10 cellular contexts compared by ENCODE assay signal in the genomic region with DNA sequence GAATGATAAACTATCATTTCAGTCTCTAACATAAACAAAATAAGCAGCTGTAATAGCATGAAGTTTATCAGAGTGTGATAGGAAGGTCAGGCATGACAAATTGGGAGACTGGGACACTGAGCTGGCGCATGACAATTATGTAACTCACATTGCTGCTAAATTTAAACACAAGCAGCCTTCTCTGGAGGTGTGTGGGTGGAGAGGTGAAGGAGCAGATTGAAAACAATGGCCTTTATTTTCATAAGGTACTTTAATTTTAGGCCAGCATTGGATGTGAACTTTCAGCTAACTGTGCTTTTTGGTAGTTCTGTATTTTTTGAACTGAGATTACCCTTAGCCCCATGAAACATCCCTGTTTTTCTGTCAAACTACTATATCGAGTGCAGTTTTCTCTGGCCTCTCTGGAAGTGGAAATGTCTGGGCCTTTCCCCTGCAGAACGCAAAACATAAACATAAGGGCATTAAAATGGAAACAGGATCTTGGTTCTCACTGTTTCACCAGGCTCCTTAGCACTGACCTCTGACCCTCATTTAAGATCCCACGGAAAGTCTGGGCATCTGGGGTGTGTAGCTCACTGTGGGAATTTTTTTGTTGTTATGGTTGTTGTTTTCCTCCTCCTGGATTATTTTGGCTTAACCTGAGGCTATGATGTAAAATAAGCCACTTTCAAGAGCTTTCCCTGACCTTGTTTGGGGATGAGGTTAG.
DNase-seq lines count a peak whose midpoint lies in the region; ATAC-seq, FAIRE-seq and TF ChIP-seq lines count a peak whose summit lies in the region.
"Had no signal": no experiment of that assay in that cellular context is flagged by ENCODE, and none has a peak within 500 bp of the region (broad histone marks: within the 10 kb centered on the region; RNA-seq: fewer than 3 reads in every experiment).

No MANE protein-coding gene starts in this region.

- H3K9ac ChIP-seq in GM12878 (ENCODE audit: control insufficient read depth, insufficient read depth, low read length): no peak overlapping the region

- POLR2A ChIA-PET in GM12878 (lab: Charles Lee): no interaction called here
- POLR2A ChIA-PET in activated CD4-positive, alpha-beta T cell treated with anti-CD3 and anti-CD28 coated beads, Interleukin-2, amount 10 ng/mL, durations not matched to agents 7 days and 5 days (lab: Charles Lee): no interaction called here

- no peaks in the 10 kb centered on the region for H3K36me3 ChIP-seq in GM12878 (ENCODE audit: control insufficient read depth in 2 of 2, insufficient read depth in 2 of 2, low read length in 1 of 2)

- H3K4me2 ChIP-seq in GM12878 (ENCODE audit: control insufficient read depth, insufficient read depth): no peak overlapping the region

- DNase-seq in G401 (ENCODE audit: low spot score) (peak; percentile 27), GM12878 (ENCODE audit: low read depth, low spot score) (no peak), left cardiac atrium (no peak), progenitor cell of endocrine pancreas (ENCODE audit: low spot score, unreplicated experiment) (no peak), amniotic stem cell (lab: John Stamatoyannopoulos, UW) (no peak)
- no peak for DNase-seq in activated CD4-positive, alpha-beta T cell treated with anti-CD3 and anti-CD28 coated beads, Interleukin-2, amount 10 ng/mL, durations not matched to agents 7 days and 5 days
- DNase-seq: NCI-H1436 had no signal

- in situ Hi-C loops in G401 (cut with HindIII; ENCODE audit: low sequenced_read_pairs): no loop called here
- in situ Hi-C loops in GM12878 (cut with MboI): no loop called here

- ATAC-seq in GM12878: no peak
- ATAC-seq in left cardiac atrium: peak; percentile 90 to 97
- ATAC-seq in HG02885 (IDR thresholded peaks at IDR 0.05; ENCODE audit: poor library complexity, unreplicated experiment): no peak
- no peak for ATAC-seq in GM21515 (IDR thresholded peaks at IDR 0.05; ENCODE audit: unreplicated experiment)

- FAIRE-seq in GM12878 (lab: Jason Lieb, UNC): no peak

- intact Hi-C loops in GM12878 (cut with micrococcal nuclease; ENCODE audit: unreplicated experiment): no loop called here
- intact Hi-C loops in left cardiac atrium (cut with DNase I): loop anchor here in 1 of 2 donors (5.0 kb wide), 1 partner anchor 39 kb away; no protein-coding TSS in a partner anchor

- RAD21 ChIA-PET in GM12878 (lab: Charles Lee; ENCODE audit: unreplicated experiment): no interaction called here

- no peak for TF ChIP-seq EP300 in GM12878 (IDR thresholded peaks at IDR 0.05; ENCODE audit: borderline replicate concordance in 1 of 2, control insufficient read depth in 1 of 2, low read depth in 2 of 2, low read length in 2 of 2)

- no peak for TF ChIP-seq RAD21 in GM12878 (IDR thresholded peaks at IDR 0.05; ENCODE audit: insufficient read depth, low read depth, low read length)

- no peak overlapping the region for H2AFZ ChIP-seq in GM12878 (ENCODE audit: control insufficient read depth, low read depth, low read length)

- TF ChIP-seq POLR2A in GM12878 (IDR thresholded peaks at IDR 0.05; ENCODE audit: low read depth, low read length): no peak

- TF ChIP-seq CTCF in GM12878 (IDR thresholded peaks at IDR 0.05 in 2 of 3, conservative IDR thresholded peaks at IDR 0.05 in 1 of 3; ENCODE audit: control insufficient read depth in 2 of 3, extremely low read depth in 1 of 3, insufficient read depth in 1 of 3, low read depth in 3 of 3, low read length in 3 of 3) (no peak), progenitor cell of endocrine pancreas (IDR thresholded peaks at IDR 0.05; ENCODE audit: unreplicated experiment) (no peak)

- H3K79me2 ChIP-seq in GM12878 (ENCODE audit: control insufficient read depth, insufficient read depth, low read length): no peaks in the 10 kb centered on the region

- no peaks in the 10 kb centered on the region for H3K9me3 ChIP-seq in GM12878 (replicated peaks; ENCODE audit: control insufficient read depth, insufficient read depth, low read length)

- H3K27me3 ChIP-seq in GM12878 (replicated peaks in 1 of 2; ENCODE audit: control insufficient read depth in 2 of 2, insufficient read depth in 2 of 2, low read length in 1 of 2): no peaks in the 10 kb centered on the region

- SMC1A ChIA-PET in GM12878 (lab: Charles Lee; ENCODE audit: uncharacterized antibody, unreplicated experiment): interaction anchor here (1.0 to 1.1 kb wide), 2 partner anchors 20 to 33 kb away, joined by 3 to 4 read pairs; no protein-coding TSS in a partner anchor

- no TSS peak for BruUV-seq in GM12878 (replicated peaks; lab: Mats Ljungman, UMichigan)

- peak overlapping the region; percentile 75 for H3K27ac Mint-ChIP-seq in progenitor cell of endocrine pancreas
- H3K27ac Mint-ChIP-seq in activated CD4-positive, alpha-beta T cell treated with anti-CD3 and anti-CD28 coated beads, Interleukin-2, amount 10 ng/mL, durations not matched to agents 7 days and 5 days: no peak overlapping the region
- H3K27ac Mint-ChIP-seq: CD14-positive monocyte had no signal

- no peaks in the 10 kb centered on the region for H4K20me1 ChIP-seq in GM12878 (ENCODE audit: control insufficient read depth, insufficient read depth)

- H3K27ac ChIP-seq in GM12878 (ENCODE audit: control insufficient read depth, insufficient read depth): no peak overlapping the region

- no peaks in the 10 kb centered on the region for H3K27me3 Mint-ChIP-seq in progenitor cell of endocrine pancreas
- no peaks in the 10 kb centered on the region for H3K27me3 Mint-ChIP-seq in activated CD4-positive, alpha-beta T cell treated with anti-CD3 and anti-CD28 coated beads, Interleukin-2, amount 10 ng/mL, durations not matched to agents 7 days and 5 days

- no peaks in the 10 kb centered on the region for H3K4me1 ChIP-seq in GM12878 (ENCODE audit: control insufficient read depth, insufficient read depth, low read length)

- no peaks in the 10 kb centered on the region for H3K9me3 Mint-ChIP-seq in progenitor cell of endocrine pancreas (ENCODE audit: low read depth)
- H3K9me3 Mint-ChIP-seq in activated CD4-positive, alpha-beta T cell treated with anti-CD3 and anti-CD28 coated beads, Interleukin-2, amount 10 ng/mL, durations not matched to agents 7 days and 5 days: no peaks in the 10 kb centered on the region

- no peaks in the 10 kb centered on the region for H3K36me3 Mint-ChIP-seq in progenitor cell of endocrine pancreas (ENCODE audit: insufficient read depth)
- no peaks in the 10 kb centered on the region for H3K36me3 Mint-ChIP-seq in activated CD4-positive, alpha-beta T cell treated with anti-CD3 and anti-CD28 coated beads, Interleukin-2, amount 10 ng/mL, durations not matched to agents 7 days and 5 days (ENCODE audit: low read depth)
- H3K36me3 Mint-ChIP-seq: CD14-positive monocyte had no signal

- no peak overlapping the region for H3K4me3 Mint-ChIP-seq in progenitor cell of endocrine pancreas (ENCODE audit: low read depth)
- no peak overlapping the region for H3K4me3 Mint-ChIP-seq in activated CD4-positive, alpha-beta T cell treated with anti-CD3 and anti-CD28 coated beads, Interleukin-2, amount 10 ng/mL, durations not matched to agents 7 days and 5 days
- H3K4me3 Mint-ChIP-seq: CD14-positive monocyte had no signal

- CTCF ChIA-PET in GM12878 (lab: Yijun Ruan, JAX): interaction anchor here (1.2 kb wide), 1 partner anchor 46 kb away, joined by 4 read pairs; no protein-coding TSS in a partner anchor
- CTCF ChIA-PET in activated CD4-positive, alpha-beta T cell treated with anti-CD3 and anti-CD28 coated beads, Interleukin-2, amount 10 ng/mL, durations not matched to agents 7 days and 5 days (lab: Charles Lee): no interaction called here

- peaks cover 32% of the 10 kb centered on the region for H3K4me1 Mint-ChIP-seq in progenitor cell of endocrine pancreas (ENCODE audit: low read depth)
- H3K4me1 Mint-ChIP-seq in activated CD4-positive, alpha-beta T cell treated with anti-CD3 and anti-CD28 coated beads, Interleukin-2, amount 10 ng/mL, durations not matched to agents 7 days and 5 days: no peaks in the 10 kb centered on the region
- H3K4me1 Mint-ChIP-seq: CD14-positive monocyte had no signal

- no peak overlapping the region for H3K4me3 ChIP-seq in GM12878

- WGBS in GM12878 (ENCODE audit: insufficient coverage, insufficient replicate concordance, low lambda C conversion rate, missing lambda C conversion rate): 42% methylated on average over 4 of the region's 4 CpGs

TF ChIP-seq in GM12878, 131 proteins besides CTCF, POLR2A, EP300 and RAD21:
- TF ChIP-seq, protein P1, sequence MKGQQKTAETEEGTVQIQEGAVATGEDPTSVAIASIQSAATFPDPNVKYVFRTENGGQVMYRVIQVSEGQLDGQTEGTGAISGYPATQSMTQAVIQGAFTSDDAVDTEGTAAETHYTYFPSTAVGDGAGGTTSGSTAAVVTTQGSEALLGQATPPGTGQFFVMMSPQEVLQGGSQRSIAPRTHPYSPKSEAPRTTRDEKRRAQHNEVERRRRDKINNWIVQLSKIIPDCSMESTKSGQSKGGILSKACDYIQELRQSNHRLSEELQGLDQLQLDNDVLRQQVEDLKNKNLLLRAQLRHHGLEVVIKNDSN (IDR thresholded peaks at IDR 0.05; ENCODE audit: borderline replicate concordance, extremely low read length, insufficient read depth, low read depth, low read length): no peak
- TF ChIP-seq PAX8 (IDR thresholded peaks at IDR 0.05) (no peak), CBFB (IDR thresholded peaks at IDR 0.05; ENCODE audit: low read depth) (no peak), GABPA (IDR thresholded peaks at IDR 0.05; ENCODE audit: low read depth) (no peak), MEF2A (IDR thresholded peaks at IDR 0.05; ENCODE audit: insufficient read depth, low read depth, low read length) (no peak), NR2F1 (conservative IDR thresholded peaks at IDR 0.05) (peak; percentile 49; the same call in 1 of the 2 replicates), ZNF24 (IDR thresholded peaks at IDR 0.05) (no peak)

Comparison
In these comparisons a context has a peak if more than half of its experiments do, and no peak if none do; other contexts are left out.
1. ATAC-seq: peak in left cardiac atrium (2 of 2); none in GM12878 (single experiment), HG02885 (single experiment) and GM21515 (single experiment).